Comparison of ENCODE assay signal across 18 cellular contexts in genomic region chr5:131749138-131749537, GRCh38. TPM values are rescaled to one million over a fixed set of nuclear protein-coding genes. Genes with fewer than 3 reads are reported as not detected.
DNase-seq lines count a peak whose midpoint lies in the region; ATAC-seq and TF ChIP-seq lines count a peak whose summit lies in the region.
"Had no signal": no experiment of that assay in that cellular context is flagged by ENCODE, and none has a peak within 500 bp of the region (broad histone marks: within the 10 kb centered on the region; RNA-seq: fewer than 3 reads in every experiment).

No MANE protein-coding gene starts in this region.

- H3K79me2 ChIP-seq in PC-9 (ENCODE audit: low read depth) = peaks cover 52% of the 10 kb centered on the region

- H3K27ac ChIP-seq in PC-9 = no peak overlapping the region
- H3K27ac ChIP-seq: prostate gland, VCaP had no signal

- peaks cover 4% of the 10 kb centered on the region for H3K36me3 Mint-ChIP-seq in T-helper 17 cell (ENCODE audit: low read depth)

- no peak overlapping the region for H3K4me3 Mint-ChIP-seq in T-helper 17 cell
- H3K4me3 Mint-ChIP-seq: H9, IgD-negative memory B cell had no signal

- DNase-seq in A172 (ENCODE audit: low spot score) = peak; percentile 55
- peak; percentile 36 for DNase-seq in HS-5 (ENCODE audit: low read depth)
- no peak for DNase-seq in T-helper 17 cell
- DNase-seq in fibroblast of the aortic adventitia (ENCODE audit: low read depth) = peak; percentile 28
- DNase-seq in PC-9 = no peak
- DNase-seq in T-helper 9 cell = no peak
- no peak for DNase-seq in NCI-H2196 (lab: John Stamatoyannopoulos, UW; ENCODE audit: unreplicated experiment)
- DNase-seq: activated CD8-positive, alpha-beta memory T cell treated with anti-CD3 and anti-CD28 coated beads for 24 hours; COR-L47; GF-D8; H9; naive thymus-derived CD8-positive, alpha-beta T cell; NCI-H1436 treated with DMSO at 0.1 percent for 48 hours; NCI-H345 had no signal

- CTCF ChIA-PET in PC-9 (lab: Charles Lee) = no interaction called here

- TF ChIP-seq CTCF in fibroblast of the aortic adventitia (IDR thresholded peaks at IDR 0.05; ENCODE audit: insufficient read depth, low read length) (no peak), PC-9 (conservative IDR thresholded peaks at IDR 0.05) (no peak)

- no peaks in the 10 kb centered on the region for H3K27me3 Mint-ChIP-seq in T-helper 17 cell
- H3K27me3 Mint-ChIP-seq: IgD-negative memory B cell; naive thymus-derived CD8-positive, alpha-beta T cell had no signal

- no peaks in the 10 kb centered on the region for H3K4me1 ChIP-seq in PC-9 (replicated peaks; ENCODE audit: insufficient read depth)
- H3K4me1 ChIP-seq: prostate gland had no signal

- no peaks in the 10 kb centered on the region for H3K9me2 ChIP-seq in PC-9 (ENCODE audit: insufficient read depth)

- H4K20me1 ChIP-seq in PC-9 (ENCODE audit: insufficient read depth) = peaks cover 22% of the 10 kb centered on the region

- no peaks in the 10 kb centered on the region for H3K27me3 ChIP-seq in PC-9 (ENCODE audit: insufficient read depth, low read depth)

- H3K36me3 ChIP-seq in PC-9 (ENCODE audit: low read depth) = 0 out of 2 replicates have a peak, but pooled peaks cover 3% of the 10 kb centered on the region
- H3K36me3 ChIP-seq: prostate gland had no signal

- H3K27ac Mint-ChIP-seq in T-helper 17 cell = peak overlapping the region; percentile 89
- H3K27ac Mint-ChIP-seq: H9, IgD-negative memory B cell had no signal

- peaks cover 31% of the 10 kb centered on the region for H3K4me1 Mint-ChIP-seq in T-helper 17 cell

- H3K4me2 ChIP-seq in PC-9 = no peak overlapping the region

- intact Hi-C loops in PC-9 (cut with micrococcal nuclease; ENCODE audit: unreplicated experiment) = no loop called here

- no peak for ATAC-seq in T-helper 17 cell
- no peak for ATAC-seq in HG03469 (IDR thresholded peaks at IDR 0.05; ENCODE audit: unreplicated experiment)
- ATAC-seq: naive thymus-derived CD8-positive, alpha-beta T cell had no signal

- no TSS peak for BruUV-seq in PC-9 (replicated peaks; lab: Mats Ljungman, UMichigan)

- no peak overlapping the region for H3K4me3 ChIP-seq in fibroblast of the aortic adventitia (ENCODE audit: low read depth, low read length)
- H3K4me3 ChIP-seq in PC-9 = no peak overlapping the region
- H3K4me3 ChIP-seq: prostate gland had no signal

- POLR2A ChIA-PET in PC-9 (lab: Charles Lee; ENCODE audit: unreplicated experiment) = no interaction called here

- 0 out of 2 replicates have a peak, but pooled peaks cover 3% of the 10 kb centered on the region for H3F3A ChIP-seq in PC-9 (ENCODE audit: insufficient read depth, low read depth)

- H2AFZ ChIP-seq in PC-9 = no peak overlapping the region

- H3K9me3 ChIP-seq in T-helper 17 cell (ENCODE audit: control insufficient read depth, low read length, poor library complexity, severe bottlenecking) (no peaks in the 10 kb centered on the region), PC-9 (ENCODE audit: insufficient read depth, low read depth) (no peaks in the 10 kb centered on the region)
- H3K9me3 ChIP-seq: prostate gland had no signal

RNA-seq across cellular contexts. Expression of gene FNIP1, which starts 47.7 kb away (rescaled TPM):
- total RNA-seq in A172 (2014; rRNA removed; shearing (Covaris generic)) = 50.5 and 59.4 TPM in 2 replicates
- total RNA-seq in T-helper 17 cell (10 to 100 TPM; 27.5 to 28.8 TPM), fibroblast of the aortic adventitia (ENCODE audit: low replicate concordance) (99.9 and 125 TPM in 2 replicates), PC-9 (2021) (20.4 and 23.5 TPM in 2 replicates)

Comparison
In these comparisons a context has a peak if more than half of its experiments do, and no peak if none do; other contexts are left out.
1. DNase-seq: peak in A172 (single experiment), HS-5 (single experiment) and fibroblast of the aortic adventitia (single experiment); none in T-helper 17 cell (0 of 3), PC-9 (0 of 2), T-helper 9 cell (single experiment) and NCI-H2196 (single experiment).